In the genomic region with DNA sequence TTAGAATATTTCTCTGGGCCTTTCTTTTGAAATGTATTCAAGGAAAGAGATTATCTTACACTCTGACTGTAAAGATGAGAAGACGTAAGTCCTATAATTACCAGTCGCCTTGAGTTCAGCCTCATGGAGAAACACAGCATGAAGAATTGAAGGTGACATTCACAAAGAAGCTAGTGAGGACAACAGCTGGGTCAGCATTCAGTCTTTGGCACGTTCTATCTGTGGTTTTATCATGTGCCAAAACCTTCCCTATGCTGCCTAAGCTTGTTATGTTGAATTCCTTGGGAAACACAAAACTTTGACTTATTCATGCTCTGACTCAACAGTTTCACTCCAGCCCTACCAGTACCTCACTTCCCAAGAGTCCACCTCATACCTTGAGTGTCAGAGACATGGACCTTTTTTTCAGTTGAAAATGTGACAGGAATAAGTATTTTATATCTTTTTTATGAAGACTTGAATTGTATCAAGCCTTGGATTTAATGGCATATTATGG, we compare ENCODE assay signal across 31 cellular contexts.
"Had no signal": no experiment of that assay in that cellular context is flagged by ENCODE, and none has a peak within 500 bp of the region (broad histone marks: within the 10 kb centered on the region; RNA-seq: fewer than 3 reads in every experiment).

No MANE protein-coding gene starts in this region.

- H3K27me3 Mint-ChIP-seq: activated naive CD4-positive, alpha-beta T cell treated with anti-CD3 and anti-CD28 coated beads, Interleukin-2, amount 10 ng/mL, durations not matched to agents 7 days and 5 days; activated naive CD8-positive, alpha-beta T cell treated with anti-CD3 and anti-CD28 coated beads, Interleukin-2, amount 10 ng/mL, durations not matched to agents 7 days and 5 days; central memory CD8-positive, alpha-beta T cell; dendritic cell treated with granulocyte-macrophage colony-stimulating factor and Interleukin-4, amounts not matched to agents 40 ng/mL and 50 ng/mL, for 4 days; naive B cell had no signal

- H3K36me3 Mint-ChIP-seq: activated naive CD4-positive, alpha-beta T cell treated with anti-CD3 and anti-CD28 coated beads, Interleukin-2, amount 10 ng/mL, durations not matched to agents 7 days and 5 days; activated naive CD8-positive, alpha-beta T cell treated with anti-CD3 and anti-CD28 coated beads, Interleukin-2, amount 10 ng/mL, durations not matched to agents 7 days and 5 days; naive B cell had no signal

- H3K4me3 Mint-ChIP-seq: activated naive CD4-positive, alpha-beta T cell treated with anti-CD3 and anti-CD28 coated beads, Interleukin-2, amount 10 ng/mL, durations not matched to agents 7 days and 5 days; activated naive CD8-positive, alpha-beta T cell treated with anti-CD3 and anti-CD28 coated beads, Interleukin-2, amount 10 ng/mL, durations not matched to agents 7 days and 5 days; activated T-helper 1 cell treated with anti-CD3 and anti-CD28 coated beads, Interleukin-12 subunit alpha, Interleukin-12 subunit beta, Interleukin-2, Interleukin-4 antibody, amounts not matched to agents 30 ng/mL and 10 ng/mL and 1 ng/mL, durations not matched to agents 14 hours and 24 hours and 36 hours; central memory CD8-positive, alpha-beta T cell; dendritic cell treated with granulocyte-macrophage colony-stimulating factor and Interleukin-4, amounts not matched to agents 40 ng/mL and 50 ng/mL, for 4 days; endodermal cell; naive B cell; T-helper 1 cell treated with Interleukin-12 subunit alpha and Interleukin-12 subunit beta and Interleukin-4 antibody, amounts not matched to agents 30 μg/mL and 1 μg/mL, for 36 hours had no signal

- H3K36me3 ChIP-seq: ascending aorta, gastroesophageal sphincter, heart left ventricle, left lung, ovary, right lobe of liver, transverse colon, WERI-Rb-1 had no signal

- H3K4me1 Mint-ChIP-seq: activated naive CD4-positive, alpha-beta T cell treated with anti-CD3 and anti-CD28 coated beads, Interleukin-2, amount 10 ng/mL, durations not matched to agents 7 days and 5 days; activated naive CD8-positive, alpha-beta T cell treated with anti-CD3 and anti-CD28 coated beads, Interleukin-2, amount 10 ng/mL, durations not matched to agents 7 days and 5 days; central memory CD8-positive, alpha-beta T cell; naive B cell had no signal

- H3K27ac Mint-ChIP-seq: activated naive CD4-positive, alpha-beta T cell treated with anti-CD3 and anti-CD28 coated beads, Interleukin-2, amount 10 ng/mL, durations not matched to agents 7 days and 5 days; activated naive CD8-positive, alpha-beta T cell treated with anti-CD3 and anti-CD28 coated beads, Interleukin-2, amount 10 ng/mL, durations not matched to agents 7 days and 5 days; activated T-helper 1 cell treated with anti-CD3 and anti-CD28 coated beads, Interleukin-12 subunit alpha, Interleukin-12 subunit beta, Interleukin-2, Interleukin-4 antibody, amounts not matched to agents 30 ng/mL and 10 ng/mL and 1 ng/mL, durations not matched to agents 14 hours and 24 hours and 36 hours; dendritic cell treated with granulocyte-macrophage colony-stimulating factor and Interleukin-4, amounts not matched to agents 40 ng/mL and 50 ng/mL, for 4 days; endodermal cell; naive B cell; progenitor cell of endocrine pancreas; T-helper 1 cell treated with Interleukin-12 subunit alpha and Interleukin-12 subunit beta and Interleukin-4 antibody, amounts not matched to agents 30 μg/mL and 1 μg/mL, for 36 hours had no signal

- H3K4me1 ChIP-seq: ascending aorta, gastroesophageal sphincter, heart left ventricle, left lung, right lobe of liver, testis, transverse colon had no signal

- H3K27me3 ChIP-seq: ascending aorta, gastroesophageal sphincter, left lung, ovary, right lobe of liver, testis, transverse colon had no signal

- DNase-seq: activated CD4-positive, alpha-beta T cell treated with anti-CD3 and anti-CD28 coated beads for 48 hours; activated CD4-positive, alpha-beta T cell treated with anti-CD3 and anti-CD28 coated beads, Interleukin-2, amount 50 U/mL, for 48 hours; activated CD8-positive, alpha-beta memory T cell treated with anti-CD3 and anti-CD28 coated beads for 24 hours; activated gamma-delta T cell; activated naive CD4-positive, alpha-beta T cell treated with anti-CD3 and anti-CD28 coated beads, Interleukin-2, amount 10 ng/mL, durations not matched to agents 7 days and 5 days; activated naive CD8-positive, alpha-beta T cell treated with anti-CD3 and anti-CD28 coated beads, Interleukin-2, amount 10 ng/mL, durations not matched to agents 7 days and 5 days; endodermal cell; heart left ventricle; hypothalamus; kidney glomerular epithelial cell; left lung; naive B cell; ovary; right lobe of liver; stimulated activated CD4-positive, alpha-beta T cell treated with anti-CD3 and anti-CD28 coated beads, Interleukin-12 subunit alpha, Interleukin-12 subunit beta, amount 100 ng/mL, for 4 hours; stimulated activated CD4-positive, alpha-beta T cell treated with anti-CD3 and anti-CD28 coated beads, Interleukin-4, amount 100 ng/mL, for 1 hour; stimulated activated naive CD8-positive, alpha-beta T cell treated with anti-CD3 and anti-CD28 coated beads, Interleukin-15, Interleukin-2, amounts not matched to agents 100 U/mL and 50 U/mL, for 24 hours; SW 1271; T1000; testis; transverse colon; WERI-Rb-1 had no signal

- H3K4me3 ChIP-seq: ascending aorta, gastroesophageal sphincter, heart left ventricle, left lung, lung, ovary, right lobe of liver, skin epidermis, testis, transverse colon had no signal

- H3K9me3 Mint-ChIP-seq: activated naive CD4-positive, alpha-beta T cell treated with anti-CD3 and anti-CD28 coated beads, Interleukin-2, amount 10 ng/mL, durations not matched to agents 7 days and 5 days; activated naive CD8-positive, alpha-beta T cell treated with anti-CD3 and anti-CD28 coated beads, Interleukin-2, amount 10 ng/mL, durations not matched to agents 7 days and 5 days; activated T-helper 1 cell treated with anti-CD3 and anti-CD28 coated beads, Interleukin-12 subunit alpha, Interleukin-12 subunit beta, Interleukin-2, Interleukin-4 antibody, amounts not matched to agents 30 ng/mL and 10 ng/mL and 1 ng/mL, durations not matched to agents 14 hours and 24 hours and 36 hours; dendritic cell treated with granulocyte-macrophage colony-stimulating factor and Interleukin-4, amounts not matched to agents 40 ng/mL and 50 ng/mL, for 4 days; T-helper 1 cell treated with Interleukin-12 subunit alpha and Interleukin-12 subunit beta and Interleukin-4 antibody, amounts not matched to agents 30 μg/mL and 1 μg/mL, for 36 hours had no signal

- H3K9me3 ChIP-seq: ascending aorta, left lung, ovary, right lobe of liver, testis, transverse colon had no signal

- H3K27ac ChIP-seq: ascending aorta, gastroesophageal sphincter, heart left ventricle, left lung, ovary, right lobe of liver, skin epidermis, testis, transverse colon, WERI-Rb-1 had no signal
